Comparison of ENCODE assay signal across 19 cellular contexts in the genomic region with DNA sequence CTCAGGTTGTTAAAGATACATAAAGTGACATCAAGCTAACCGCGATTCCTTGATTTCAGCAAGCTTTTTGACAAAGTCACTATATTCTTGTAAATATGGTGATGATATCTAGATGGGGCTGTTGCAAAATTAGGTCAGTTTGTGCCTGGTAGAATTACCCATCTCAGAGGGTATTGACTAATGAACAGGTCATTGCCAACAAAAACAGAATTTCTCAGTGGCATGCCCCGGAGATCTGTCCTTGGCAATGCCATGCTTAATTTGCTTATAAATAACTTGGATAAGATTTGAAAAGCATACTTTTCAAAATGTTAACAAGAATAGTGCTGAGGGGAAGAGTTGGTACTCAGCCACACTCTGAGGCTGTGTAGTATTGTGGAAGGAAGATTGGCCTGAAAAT.
"Had no signal": no experiment of that assay in that cellular context is flagged by ENCODE, and none has a peak within 500 bp of the region (broad histone marks: within the 10 kb centered on the region; RNA-seq: fewer than 3 reads in every experiment).

No MANE protein-coding gene starts in this region.

- H3K27ac ChIP-seq: epithelial cell of prostate, esophagus squamous epithelium, foreskin keratinocyte, hepatocyte, left ventricle myocardium inferior, lower lobe of right lung, ovary, right atrium auricular region, sigmoid colon, skin epidermis had no signal

- H3K9me3 ChIP-seq: esophagus squamous epithelium, left ventricle myocardium inferior, lower lobe of right lung, ovary, right atrium auricular region, sigmoid colon had no signal

- H3K4me1 ChIP-seq: esophagus squamous epithelium, foreskin keratinocyte, left ventricle myocardium inferior, lower lobe of right lung, right atrium auricular region, sigmoid colon had no signal

- H3K36me3 ChIP-seq: esophagus squamous epithelium, left ventricle myocardium inferior, lower lobe of right lung, ovary, right atrium auricular region, sigmoid colon had no signal

- H3K27me3 ChIP-seq: esophagus squamous epithelium, foreskin keratinocyte, hepatocyte, ovary, right atrium auricular region, sigmoid colon had no signal

- H3K4me3 ChIP-seq: esophagus squamous epithelium, hepatocyte, left ventricle myocardium inferior, lower lobe of right lung, ovary, right atrium auricular region, sigmoid colon, skin epidermis had no signal

- DNase-seq: effector memory CD8-positive, alpha-beta T cell; esophagus squamous epithelium; foreskin keratinocyte; kidney; left cardiac atrium; left ventricle myocardium inferior; lower lobe of right lung; mesendoderm; naive thymus-derived CD8-positive, alpha-beta T cell; ovary; sigmoid colon; stimulated activated CD4-positive, alpha-beta T cell treated with anti-CD3 and anti-CD28 coated beads, Interleukin-2, amount 100 ng/mL, for 24 hours; stimulated activated CD4-positive, alpha-beta T cell treated with anti-CD3 and anti-CD28 coated beads, Interleukin-4, amount 100 ng/mL, for 4 hours; stimulated activated naive CD4-positive, alpha-beta T cell treated with Interleukin-2 at 50 U/mL for 16 hours; trophoblast cell had no signal

- ATAC-seq: effector memory CD8-positive, alpha-beta T cell; foreskin keratinocyte; lower lobe of right lung; naive thymus-derived CD8-positive, alpha-beta T cell had no signal
